In genomic region chr19:39970674-39971379, GRCh38 we compare ENCODE assay signal across 1 cellular context.
TF ChIP-seq lines count a peak whose summit lies in the region.

Gene PSMC4 (plus strand): TSS chr19:39971165. CDS start chr19:39971203, 38 bp downstream.

TF ChIP-seq in HepG2, 621 proteins besides CTCF, POLR2A, EP300 and RAD21 (continued from another document and continues in another):
- TF ChIP-seq FOXO4 (CRISPR knock-in tag; conservative IDR thresholded peaks at IDR 0.05) (no peak), DPF2 (CRISPR knock-in tag; IDR thresholded peaks at IDR 0.05; ENCODE audit: borderline replicate concordance, low read depth) (no peak), TRIM24 (CRISPR knock-in tag; IDR thresholded peaks at IDR 0.05) (no peak), MLLT10 (CRISPR knock-in tag; IDR thresholded peaks at IDR 0.05) (no peak), HNRNPK (IDR thresholded peaks at IDR 0.05; ENCODE audit: low read depth, low read length, poor library complexity, severe bottlenecking) (no peak), MYNN (CRISPR knock-in tag; IDR thresholded peaks at IDR 0.05; ENCODE audit: low read depth) (peak; percentile 87; the same call in 1 of the 2 replicates), ZNF761 (CRISPR knock-in tag; conservative IDR thresholded peaks at IDR 0.05) (no peak), ZNF720 (CRISPR knock-in tag; IDR thresholded peaks at IDR 0.05) (no peak), RNF219 (CRISPR knock-in tag; IDR thresholded peaks at IDR 0.05) (no peak), MAF1 (CRISPR knock-in tag; IDR thresholded peaks at IDR 0.05; ENCODE audit: borderline replicate concordance) (no peak), ELF1 (CRISPR knock-in tag; IDR thresholded peaks at IDR 0.05) (peak; percentile 96), PAWR (CRISPR knock-in tag; IDR thresholded peaks at IDR 0.05; ENCODE audit: borderline replicate concordance) (no peak), TFE3 (CRISPR knock-in tag; IDR thresholded peaks at IDR 0.05) (peak; percentile 86), CBX2 (IDR thresholded peaks at IDR 0.05; ENCODE audit: low read depth, low read length) (no peak), CBX2 (CRISPR knock-in tag; IDR thresholded peaks at IDR 0.05; ENCODE audit: low read depth) (no peak), ZBTB10 (CRISPR knock-in tag; IDR thresholded peaks at IDR 0.05; ENCODE audit: borderline replicate concordance) (0 out of 2 replicates have a peak, but pooled peaks have one; percentile 49), STAT5B (CRISPR knock-in tag; IDR thresholded peaks at IDR 0.05) (0 out of 2 replicates have a peak, but pooled peaks have one; percentile 66), MED1 (CRISPR knock-in tag; IDR thresholded peaks at IDR 0.05) (peak; percentile 85), ZNF350 (CRISPR knock-in tag; IDR thresholded peaks at IDR 0.05; ENCODE audit: borderline replicate concordance, low read depth) (peak; percentile 82; the same call in 1 of the 2 replicates), CREM (IDR thresholded peaks at IDR 0.05) (peak; percentile 97), CREM (CRISPR knock-in tag; IDR thresholded peaks at IDR 0.05) (no peak), ZNF367 (CRISPR knock-in tag; IDR thresholded peaks at IDR 0.05; ENCODE audit: borderline replicate concordance) (no peak), EED (CRISPR knock-in tag; IDR thresholded peaks at IDR 0.05) (no peak), ZNF382 (CRISPR knock-in tag; IDR thresholded peaks at IDR 0.05; ENCODE audit: borderline replicate concordance) (no peak), HOXD1 (CRISPR knock-in tag; IDR thresholded peaks at IDR 0.05) (0 out of 2 replicates have a peak, but pooled peaks have one; percentile 46), ZNF556 (CRISPR knock-in tag; IDR thresholded peaks at IDR 0.05; ENCODE audit: borderline replicate concordance) (peak; percentile 30; the same call in 1 of the 2 replicates), ZMYM3 (CRISPR knock-in tag; IDR thresholded peaks at IDR 0.05) (peak; percentile 66; the same call in 1 of the 2 replicates), ZNF607 (CRISPR knock-in tag; IDR thresholded peaks at IDR 0.05; ENCODE audit: borderline replicate concordance) (peak; percentile 64; the same call in 1 of the 2 replicates), PCBP1 (IDR thresholded peaks at IDR 0.05; ENCODE audit: borderline replicate concordance, low read depth, low read length) (no peak)
- TF ChIP-seq, protein P1, sequence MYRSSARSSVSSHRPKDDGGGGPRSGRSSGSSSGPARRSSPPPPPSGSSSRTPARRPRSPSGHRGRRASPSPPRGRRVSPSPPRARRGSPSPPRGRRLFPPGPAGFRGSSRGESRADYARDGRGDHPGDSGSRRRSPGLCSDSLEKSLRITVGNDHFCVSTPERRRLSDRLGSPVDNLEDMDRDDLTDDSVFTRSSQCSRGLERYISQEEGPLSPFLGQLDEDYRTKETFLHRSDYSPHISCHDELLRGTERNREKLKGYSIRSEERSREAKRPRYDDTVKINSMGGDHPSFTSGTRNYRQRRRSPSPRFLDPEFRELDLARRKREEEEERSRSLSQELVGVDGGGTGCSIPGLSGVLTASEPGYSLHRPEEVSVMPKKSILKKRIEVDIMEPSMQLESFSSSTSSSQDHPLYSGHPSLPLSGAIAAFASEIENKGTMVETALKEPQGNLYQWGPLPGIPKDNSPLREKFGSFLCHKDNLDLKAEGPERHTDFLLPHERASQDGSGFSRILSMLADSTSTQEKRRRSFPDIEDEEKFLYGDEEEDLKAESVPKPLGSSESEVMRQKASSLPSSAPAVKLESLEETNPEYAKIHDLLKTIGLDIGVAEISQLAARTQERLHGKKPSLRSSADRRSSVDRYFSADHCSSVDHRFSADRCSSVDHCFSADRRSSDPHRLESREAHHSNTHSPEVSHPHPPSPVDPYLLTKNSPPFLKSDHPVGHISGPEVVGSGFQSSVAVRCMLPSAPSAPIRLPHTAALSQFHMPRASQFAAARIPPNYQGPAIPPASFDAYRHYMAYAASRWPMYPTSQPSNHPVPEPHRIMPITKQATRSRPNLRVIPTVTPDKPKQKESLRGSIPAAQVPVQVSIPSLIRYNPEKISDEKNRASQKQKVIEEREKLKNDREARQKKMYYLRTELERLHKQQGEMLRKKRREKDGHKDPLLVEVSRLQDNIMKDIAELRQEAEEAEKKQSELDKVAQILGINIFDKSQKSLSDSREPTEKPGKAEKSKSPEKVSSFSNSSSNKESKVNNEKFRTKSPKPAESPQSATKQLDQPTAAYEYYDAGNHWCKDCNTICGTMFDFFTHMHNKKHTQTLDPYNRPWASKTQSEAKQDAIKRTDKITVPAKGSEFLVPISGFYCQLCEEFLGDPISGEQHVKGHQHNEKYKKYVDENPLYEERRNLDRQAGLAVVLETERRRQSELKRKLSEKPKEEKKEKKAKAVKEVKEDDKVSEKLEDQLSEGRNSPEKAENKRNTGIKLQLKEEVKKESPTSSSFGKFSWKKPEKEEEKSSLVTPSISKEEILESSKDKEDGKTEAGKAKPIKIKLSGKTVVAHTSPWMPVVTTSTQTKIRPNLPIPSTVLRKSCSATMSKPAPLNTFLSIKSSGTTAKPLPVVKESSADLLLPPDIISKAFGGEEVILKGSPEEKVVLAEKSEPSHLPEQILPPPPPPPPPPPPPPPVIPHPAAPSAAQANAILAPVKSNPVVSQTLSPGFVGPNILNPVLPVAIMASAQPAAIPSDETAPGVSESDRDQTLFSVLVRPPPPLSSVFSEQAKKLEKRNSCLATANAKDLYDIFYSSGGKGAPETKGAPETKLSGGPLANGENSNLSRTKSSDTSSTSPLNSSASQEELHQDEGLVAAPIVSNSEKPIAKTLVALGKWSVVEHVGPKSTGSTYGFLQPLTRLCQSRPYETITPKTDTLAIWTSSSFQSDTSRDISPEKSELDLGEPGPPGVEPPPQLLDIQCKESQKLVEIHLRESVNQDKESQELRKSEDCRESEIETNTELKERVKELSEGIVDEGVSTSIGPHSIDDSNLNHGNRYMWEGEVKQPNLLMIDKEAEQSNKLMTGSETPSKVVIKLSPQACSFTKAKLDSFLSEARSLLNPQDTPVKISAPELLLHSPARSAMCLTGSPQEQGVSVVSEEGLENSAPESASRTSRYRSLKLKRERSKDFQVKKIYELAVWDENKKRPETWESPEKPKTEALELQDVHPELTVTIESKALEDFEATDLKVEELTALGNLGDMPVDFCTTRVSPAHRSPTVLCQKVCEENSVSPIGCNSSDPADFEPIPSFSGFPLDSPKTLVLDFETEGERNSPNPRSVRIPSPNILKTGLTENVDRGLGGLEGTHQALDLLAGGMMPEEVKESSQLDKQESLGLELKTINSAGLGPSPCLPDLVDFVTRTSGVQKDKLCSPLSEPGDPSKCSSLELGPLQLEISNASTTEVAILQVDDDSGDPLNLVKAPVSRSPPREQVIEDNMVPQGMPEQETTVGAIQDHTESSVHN (CRISPR knock-in tag; IDR thresholded peaks at IDR 0.05): no peak
- TF ChIP-seq, protein P2, sequence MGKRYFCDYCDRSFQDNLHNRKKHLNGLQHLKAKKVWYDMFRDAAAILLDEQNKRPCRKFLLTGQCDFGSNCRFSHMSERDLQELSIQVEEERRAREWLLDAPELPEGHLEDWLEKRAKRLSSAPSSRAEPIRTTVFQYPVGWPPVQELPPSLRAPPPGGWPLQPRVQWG (CRISPR knock-in tag; IDR thresholded peaks at IDR 0.05; ENCODE audit: borderline replicate concordance, low read depth): no peak
- TF ChIP-seq, protein P3, sequence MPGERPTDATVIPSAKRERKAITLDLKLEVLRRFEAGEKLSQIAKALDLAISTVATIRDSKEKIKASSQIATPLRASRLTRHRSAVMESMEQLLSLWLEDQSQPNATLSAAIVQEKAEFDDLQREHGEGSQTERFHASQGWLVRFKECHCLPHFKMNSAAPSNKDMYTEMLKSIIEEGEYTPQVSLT (CRISPR knock-in tag; IDR thresholded peaks at IDR 0.05; ENCODE audit: borderline replicate concordance, low read depth): no peak
- TF ChIP-seq, protein P4, sequence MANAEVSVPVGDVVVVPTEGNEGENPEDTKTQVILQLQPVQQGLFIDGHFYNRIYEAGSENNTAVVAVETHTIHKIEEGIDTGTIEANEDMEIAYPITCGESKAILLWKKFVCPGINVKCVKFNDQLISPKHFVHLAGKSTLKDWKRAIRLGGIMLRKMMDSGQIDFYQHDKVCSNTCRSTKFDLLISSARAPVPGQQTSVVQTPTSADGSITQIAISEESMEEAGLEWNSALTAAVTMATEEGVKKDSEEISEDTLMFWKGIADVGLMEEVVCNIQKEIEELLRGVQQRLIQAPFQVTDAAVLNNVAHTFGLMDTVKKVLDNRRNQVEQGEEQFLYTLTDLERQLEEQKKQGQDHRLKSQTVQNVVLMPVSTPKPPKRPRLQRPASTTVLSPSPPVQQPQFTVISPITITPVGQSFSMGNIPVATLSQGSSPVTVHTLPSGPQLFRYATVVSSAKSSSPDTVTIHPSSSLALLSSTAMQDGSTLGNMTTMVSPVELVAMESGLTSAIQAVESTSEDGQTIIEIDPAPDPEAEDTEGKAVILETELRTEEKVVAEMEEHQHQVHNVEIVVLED (CRISPR knock-in tag; IDR thresholded peaks at IDR 0.05; ENCODE audit: borderline replicate concordance): peak; percentile 78
- TF ChIP-seq, protein P5, sequence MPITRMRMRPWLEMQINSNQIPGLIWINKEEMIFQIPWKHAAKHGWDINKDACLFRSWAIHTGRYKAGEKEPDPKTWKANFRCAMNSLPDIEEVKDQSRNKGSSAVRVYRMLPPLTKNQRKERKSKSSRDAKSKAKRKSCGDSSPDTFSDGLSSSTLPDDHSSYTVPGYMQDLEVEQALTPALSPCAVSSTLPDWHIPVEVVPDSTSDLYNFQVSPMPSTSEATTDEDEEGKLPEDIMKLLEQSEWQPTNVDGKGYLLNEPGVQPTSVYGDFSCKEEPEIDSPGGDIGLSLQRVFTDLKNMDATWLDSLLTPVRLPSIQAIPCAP (CRISPR knock-in tag; IDR thresholded peaks at IDR 0.05; ENCODE audit: low read depth): no peak
- TF ChIP-seq, protein P6, sequence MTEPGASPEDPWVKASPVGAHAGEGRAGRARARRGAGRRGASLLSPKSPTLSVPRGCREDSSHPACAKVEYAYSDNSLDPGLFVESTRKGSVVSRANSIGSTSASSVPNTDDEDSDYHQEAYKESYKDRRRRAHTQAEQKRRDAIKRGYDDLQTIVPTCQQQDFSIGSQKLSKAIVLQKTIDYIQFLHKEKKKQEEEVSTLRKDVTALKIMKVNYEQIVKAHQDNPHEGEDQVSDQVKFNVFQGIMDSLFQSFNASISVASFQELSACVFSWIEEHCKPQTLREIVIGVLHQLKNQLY (CRISPR knock-in tag; IDR thresholded peaks at IDR 0.05): peak; percentile 25; the same call in 1 of the 2 replicates
